Comparison of ENCODE assay signal across 16 cellular contexts in the genomic region with DNA sequence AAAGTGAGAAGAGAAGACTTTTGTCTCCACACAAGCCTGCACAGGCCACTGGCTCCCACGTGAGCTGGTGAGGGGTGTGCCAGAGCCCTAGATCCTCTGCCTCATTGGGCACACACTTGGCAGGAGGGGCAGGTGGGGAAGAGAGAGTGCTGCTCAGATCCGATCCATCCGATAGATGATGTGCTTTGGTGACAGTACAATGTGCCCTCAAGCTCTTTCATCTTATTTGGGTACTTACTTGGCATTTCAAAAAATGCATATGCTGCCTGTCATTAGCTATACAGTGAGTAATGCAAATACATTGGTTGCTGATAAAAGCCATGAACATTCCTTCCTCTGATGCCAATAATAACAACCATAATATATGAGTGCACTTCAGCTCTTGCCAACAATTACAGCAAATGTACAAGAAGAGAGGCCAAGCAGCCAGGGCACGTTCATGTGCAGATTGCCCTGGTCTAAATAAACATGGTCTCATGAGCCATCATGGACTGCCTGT.
DNase-seq lines count a peak whose midpoint lies in the region; ATAC-seq and TF ChIP-seq lines count a peak whose summit lies in the region.
"Had no signal": no experiment of that assay in that cellular context is flagged by ENCODE, and none has a peak within 500 bp of the region (broad histone marks: within the 10 kb centered on the region; RNA-seq: fewer than 3 reads in every experiment).

No MANE protein-coding gene starts in this region.

- H3K23ac ChIP-seq in mesendoderm (ENCODE audit: low read length), result no peak overlapping the region

- H3K27ac ChIP-seq in breast epithelium (no peak overlapping the region), tibial artery (peak overlapping the region in 1 of 2 donors; percentile 19), mesendoderm (ENCODE audit: low read depth, low read length) (no peak overlapping the region)
- H3K27ac ChIP-seq: A549, gastrocnemius medialis had no signal

- CTCF ChIA-PET in MCF 10A (lab: Yijun Ruan, JAX), result interaction anchor here (0.8 kb wide), 1 partner anchor 353 kb away, joined by 3 read pairs; no protein-coding TSS in a partner anchor

- no peak overlapping the region for H3K4me3 Mint-ChIP-seq in MCF 10A (ENCODE audit: unreplicated experiment)
- H3K4me3 Mint-ChIP-seq: activated B cell treated with CpG ODN at 0.5 μM for 24 hours had no signal

- no TSS peak for BruUV-seq in MCF 10A (replicated peaks; lab: Mats Ljungman, UMichigan)

- peak overlapping the region; percentile 76 for H3K27ac Mint-ChIP-seq in MCF 10A (ENCODE audit: low read depth, unreplicated experiment)
- H3K27ac Mint-ChIP-seq: activated B cell treated with CpG ODN at 0.5 μM for 24 hours had no signal

- H2BK5ac ChIP-seq in mesendoderm (ENCODE audit: low read length), result no peak overlapping the region

- no peak for TF ChIP-seq POLR2A in breast epithelium (IDR thresholded peaks at IDR 0.05)

- DNase-seq in MCF 10A (ENCODE audit: unreplicated experiment) (peak; percentile 76), breast epithelium (ENCODE audit: low spot score in 2 of 2) (no peak), fibroblast of peridontal ligament (ENCODE audit: extremely low read depth) (peak; percentile 42), NAMALWA (ENCODE audit: low spot score) (no peak), tibial artery (no peak), mesendoderm (no peak)
- DNase-seq: activated B cell treated with CpG ODN at 0.5 μM for 24 hours, activated T-cell treated with anti-CD3 and anti-CD28 coated beads for 4 hours, amygdala, gastrocnemius medialis, left cardiac atrium, NCI-H1048 had no signal

- H2BK15ac ChIP-seq in mesendoderm (replicated peaks; ENCODE audit: low read depth), result no peak overlapping the region

- no peaks in the 10 kb centered on the region for H3K79me2 ChIP-seq in mesendoderm (ENCODE audit: control insufficient read depth, insufficient read depth, low read length)

- H3K4me1 ChIP-seq in breast epithelium, result no peaks in the 10 kb centered on the region
- peaks cover 0 to 17% (median 14%) of the 10 kb centered on the region in 4 donors for H3K4me1 ChIP-seq in tibial artery
- no peaks in the 10 kb centered on the region for H3K4me1 ChIP-seq in mesendoderm (ENCODE audit: control insufficient read depth, low read depth, low read length)
- H3K4me1 ChIP-seq: gastrocnemius medialis had no signal

- H3K4me1 Mint-ChIP-seq in MCF 10A (ENCODE audit: insufficient read depth, unreplicated experiment), result peaks cover 31% of the 10 kb centered on the region

- H3K27me3 Mint-ChIP-seq in MCF 10A (ENCODE audit: insufficient read depth, unreplicated experiment), result no peaks in the 10 kb centered on the region
- H3K27me3 Mint-ChIP-seq: activated B cell treated with CpG ODN at 0.5 μM for 24 hours had no signal

- intact Hi-C loops in MCF 10A (cut with micrococcal nuclease) (no loop called here), breast epithelium (cut with DNase I; ENCODE audit: low total_unique reads) (no loop called here), tibial artery (cut with DNase I; ENCODE audit: low total_unique reads) (no loop called here)

- H4K5ac ChIP-seq in mesendoderm (ENCODE audit: low read length), result no peak overlapping the region

- POLR2A ChIA-PET in MCF 10A (lab: Yijun Ruan, JAX), result interaction anchor here (0.6 to 1.4 kb wide), 7 partner anchors 13 to 458 kb away, joined by 3 to 4 read pairs (median 3); a partner anchor contains a TSS

- H3K27me3 ChIP-seq in breast epithelium (no peaks in the 10 kb centered on the region), tibial artery (no peaks in the 10 kb centered on the region), mesendoderm (ENCODE audit: insufficient read depth, low read length, poor library complexity) (no peaks in the 10 kb centered on the region)
- H3K27me3 ChIP-seq: gastrocnemius medialis had no signal

- H3K18ac ChIP-seq in mesendoderm (ENCODE audit: low read length), result no peak overlapping the region

- no peak overlapping the region for H3K56ac ChIP-seq in mesendoderm (ENCODE audit: low read length)

- no peak overlapping the region for H3K4ac ChIP-seq in mesendoderm (ENCODE audit: low read depth, low read length)

- H3K36me3 Mint-ChIP-seq in MCF 10A (ENCODE audit: insufficient read depth, unreplicated experiment), result no peaks in the 10 kb centered on the region

- WGBS in mesendoderm (ENCODE audit: extremely low coverage, insufficient coverage, low lambda C conversion rate), result no CpG with 5 or more reads among the region's 4 CpGs

- ATAC-seq in SK-N-SH treated with all-trans-retinoic acid at 6 μM for 48 hours (peak; percentile 75), HG03442 (IDR thresholded peaks at IDR 0.05; ENCODE audit: unreplicated experiment) (no peak)
- ATAC-seq: A549, gastrocnemius medialis, left cardiac atrium, Right ventricle myocardium inferior had no signal

- H3K9ac ChIP-seq in mesendoderm (ENCODE audit: low read length), result no peak overlapping the region

- H3K79me1 ChIP-seq in mesendoderm (ENCODE audit: low read length), result no peaks in the 10 kb centered on the region

- H3K9me3 ChIP-seq in breast epithelium (no peaks in the 10 kb centered on the region), tibial artery (no peaks in the 10 kb centered on the region)
- H3K9me3 ChIP-seq: A549, gastrocnemius medialis had no signal

- H2AK5ac ChIP-seq in mesendoderm (ENCODE audit: low read length), result no peak overlapping the region

- no peak overlapping the region for H4K8ac ChIP-seq in mesendoderm (ENCODE audit: low read depth, low read length)

- H3K36me3 ChIP-seq in breast epithelium, result no peaks in the 10 kb centered on the region
- no peaks in the 10 kb centered on the region for H3K36me3 ChIP-seq in tibial artery
- H3K36me3 ChIP-seq in mesendoderm (ENCODE audit: control insufficient read depth, insufficient read depth, low read length), result no peaks in the 10 kb centered on the region
- H3K36me3 ChIP-seq: gastrocnemius medialis had no signal

- TF ChIP-seq CTCF in MCF 10A (IDR thresholded peaks at IDR 0.05; ENCODE audit: unreplicated experiment) (no peak), breast epithelium (IDR thresholded peaks at IDR 0.05) (no peak), tibial artery (IDR thresholded peaks at IDR 0.05) (no peak)

- H3K4me2 ChIP-seq in mesendoderm (ENCODE audit: low read length), result no peak overlapping the region
- H3K4me2 ChIP-seq: A549 had no signal

- no peaks in the 10 kb centered on the region for H3K9me3 Mint-ChIP-seq in MCF 10A (ENCODE audit: unreplicated experiment)
- H3K9me3 Mint-ChIP-seq: activated B cell treated with CpG ODN at 0.5 μM for 24 hours had no signal

- H3K4me3 ChIP-seq in breast epithelium (no peak overlapping the region), tibial artery (no peak overlapping the region), mesendoderm (ENCODE audit: low read length) (no peak overlapping the region)
- H3K4me3 ChIP-seq: A549, gastrocnemius medialis had no signal

- H2BK120ac ChIP-seq in mesendoderm (ENCODE audit: low read depth, low read length), result no peak overlapping the region

TF ChIP-seq in SK-N-SH treated with all-trans-retinoic acid at 6 μM for 48 hours, 23 proteins besides CTCF, POLR2A, EP300 and RAD21:
- TF ChIP-seq ISL1 (CRISPR knock-in tag; IDR thresholded peaks at IDR 0.05) (peak; percentile 89), PPARA (CRISPR knock-in tag; IDR thresholded peaks at IDR 0.05; ENCODE audit: borderline replicate concordance) (no peak), ZNF565 (CRISPR knock-in tag; conservative IDR thresholded peaks at IDR 0.05; ENCODE audit: low read depth) (no peak), TCF4 (CRISPR knock-in tag; IDR thresholded peaks at IDR 0.05; ENCODE audit: borderline replicate concordance) (peak; percentile 47; the same call in 1 of the 2 replicates), OSR1 (CRISPR knock-in tag; IDR thresholded peaks at IDR 0.05) (no peak), ESRRG (CRISPR knock-in tag; IDR thresholded peaks at IDR 0.05) (no peak)
- TF ChIP-seq, protein P1, sequence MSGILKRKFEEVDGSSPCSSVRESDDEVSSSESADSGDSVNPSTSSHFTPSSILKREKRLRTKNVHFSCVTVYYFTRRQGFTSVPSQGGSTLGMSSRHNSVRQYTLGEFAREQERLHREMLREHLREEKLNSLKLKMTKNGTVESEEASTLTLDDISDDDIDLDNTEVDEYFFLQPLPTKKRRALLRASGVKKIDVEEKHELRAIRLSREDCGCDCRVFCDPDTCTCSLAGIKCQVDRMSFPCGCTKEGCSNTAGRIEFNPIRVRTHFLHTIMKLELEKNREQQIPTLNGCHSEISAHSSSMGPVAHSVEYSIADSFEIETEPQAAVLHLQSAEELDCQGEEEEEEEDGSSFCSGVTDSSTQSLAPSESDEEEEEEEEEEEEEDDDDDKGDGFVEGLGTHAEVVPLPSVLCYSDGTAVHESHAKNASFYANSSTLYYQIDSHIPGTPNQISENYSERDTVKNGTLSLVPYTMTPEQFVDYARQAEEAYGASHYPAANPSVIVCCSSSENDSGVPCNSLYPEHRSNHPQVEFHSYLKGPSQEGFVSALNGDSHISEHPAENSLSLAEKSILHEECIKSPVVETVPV (CRISPR knock-in tag; IDR thresholded peaks at IDR 0.05), result 0 out of 2 replicates have a peak, but pooled peaks have one; percentile 43

Comparison
In these comparisons a context has a peak if more than half of its experiments do, and no peak if none do; other contexts are left out.
1. DNase-seq: peak in MCF 10A (single experiment) and fibroblast of peridontal ligament (single experiment); none in breast epithelium (0 of 2), NAMALWA (single experiment), tibial artery (0 of 2) and mesendoderm (single experiment).